ENCODE assay signal across 1 cellular context in the genomic region with DNA sequence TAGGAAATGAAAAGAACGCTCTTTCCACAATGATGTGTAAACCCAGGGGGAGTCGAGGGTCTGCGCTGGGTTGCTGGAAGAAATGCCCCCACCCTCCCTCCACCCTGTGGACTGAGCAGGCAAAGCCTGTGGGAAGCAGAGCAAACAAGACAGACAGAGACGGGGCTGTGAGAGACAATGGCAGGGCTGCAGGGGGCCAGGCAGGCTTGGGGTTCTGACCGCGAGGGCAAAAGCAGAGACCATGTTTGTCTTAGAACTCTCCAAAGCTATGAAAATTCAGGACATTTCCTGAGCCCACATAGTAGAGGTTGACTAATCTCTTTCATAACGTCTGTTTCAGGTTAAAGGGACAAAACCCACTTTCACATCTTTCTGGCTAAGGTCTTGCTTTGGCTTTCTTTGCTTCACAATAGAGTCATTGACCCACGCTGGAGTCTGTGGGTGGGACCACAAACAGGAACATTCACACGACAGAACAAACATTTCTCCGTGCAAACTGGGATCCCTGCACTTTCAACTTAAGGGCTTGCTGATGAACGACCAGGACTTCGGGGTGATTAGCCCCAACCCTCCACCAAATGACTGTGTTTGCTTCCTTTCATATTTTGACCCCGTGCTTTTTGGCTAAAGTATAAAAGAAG.
TF ChIP-seq lines count a peak whose summit lies in the region.

No MANE protein-coding gene starts in this region.

TF ChIP-seq in HepG2, 621 proteins besides CTCF, POLR2A, EP300 and RAD21 (continued from another document and continues in another):
- TF ChIP-seq, protein P1, sequence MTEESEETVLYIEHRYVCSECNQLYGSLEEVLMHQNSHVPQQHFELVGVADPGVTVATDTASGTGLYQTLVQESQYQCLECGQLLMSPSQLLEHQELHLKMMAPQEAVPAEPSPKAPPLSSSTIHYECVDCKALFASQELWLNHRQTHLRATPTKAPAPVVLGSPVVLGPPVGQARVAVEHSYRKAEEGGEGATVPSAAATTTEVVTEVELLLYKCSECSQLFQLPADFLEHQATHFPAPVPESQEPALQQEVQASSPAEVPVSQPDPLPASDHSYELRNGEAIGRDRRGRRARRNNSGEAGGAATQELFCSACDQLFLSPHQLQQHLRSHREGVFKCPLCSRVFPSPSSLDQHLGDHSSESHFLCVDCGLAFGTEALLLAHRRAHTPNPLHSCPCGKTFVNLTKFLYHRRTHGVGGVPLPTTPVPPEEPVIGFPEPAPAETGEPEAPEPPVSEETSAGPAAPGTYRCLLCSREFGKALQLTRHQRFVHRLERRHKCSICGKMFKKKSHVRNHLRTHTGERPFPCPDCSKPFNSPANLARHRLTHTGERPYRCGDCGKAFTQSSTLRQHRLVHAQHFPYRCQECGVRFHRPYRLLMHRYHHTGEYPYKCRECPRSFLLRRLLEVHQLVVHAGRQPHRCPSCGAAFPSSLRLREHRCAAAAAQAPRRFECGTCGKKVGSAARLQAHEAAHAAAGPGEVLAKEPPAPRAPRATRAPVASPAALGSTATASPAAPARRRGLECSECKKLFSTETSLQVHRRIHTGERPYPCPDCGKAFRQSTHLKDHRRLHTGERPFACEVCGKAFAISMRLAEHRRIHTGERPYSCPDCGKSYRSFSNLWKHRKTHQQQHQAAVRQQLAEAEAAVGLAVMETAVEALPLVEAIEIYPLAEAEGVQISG (CRISPR knock-in tag; IDR thresholded peaks at IDR 0.05) = 0 out of 2 replicates have a peak, but pooled peaks have one; percentile 27
- TF ChIP-seq SMAD1 (CRISPR knock-in tag; IDR thresholded peaks at IDR 0.05; ENCODE audit: borderline replicate concordance, low read depth) (no peak), ZNF878 (CRISPR knock-in tag; IDR thresholded peaks at IDR 0.05) (peak; percentile 48; the same call in 1 of the 2 replicates), NR2F6 (IDR thresholded peaks at IDR 0.05) (peak; percentile 79), NR2F6 (CRISPR knock-in tag; IDR thresholded peaks at IDR 0.05) (no peak), TEAD3 (CRISPR knock-in tag; optimal IDR thresholded peaks at IDR 0.05; ENCODE audit: borderline replicate concordance) (peak; percentile 51), MEIS2 (CRISPR knock-in tag; IDR thresholded peaks at IDR 0.05) (no peak), ZNF264 (CRISPR knock-in tag; IDR thresholded peaks at IDR 0.05) (0 out of 2 replicates have a peak, but pooled peaks have one; percentile 68), SIX1 (CRISPR knock-in tag; IDR thresholded peaks at IDR 0.05; ENCODE audit: borderline replicate concordance) (0 out of 2 replicates have a peak, but pooled peaks have one; percentile 11), HOXD1 (CRISPR knock-in tag; IDR thresholded peaks at IDR 0.05) (peak; percentile 77; the same call in 1 of the 2 replicates), ZMYM3 (CRISPR knock-in tag; IDR thresholded peaks at IDR 0.05) (peak; percentile 90), ESRRA (CRISPR knock-in tag; IDR thresholded peaks at IDR 0.05; ENCODE audit: low read depth) (peak; percentile 57; the same call in 1 of the 2 replicates), ZNF598 (CRISPR knock-in tag; IDR thresholded peaks at IDR 0.05; ENCODE audit: borderline replicate concordance) (0 out of 2 replicates have a peak, but pooled peaks have one; percentile 39), ARID2 (CRISPR knock-in tag; IDR thresholded peaks at IDR 0.05; ENCODE audit: borderline replicate concordance) (peak; percentile 77; the same call in 1 of the 2 replicates), MLLT10 (CRISPR knock-in tag; IDR thresholded peaks at IDR 0.05) (no peak), DPF2 (CRISPR knock-in tag; IDR thresholded peaks at IDR 0.05; ENCODE audit: borderline replicate concordance, low read depth) (peak; percentile 56), TCF7 (IDR thresholded peaks at IDR 0.05; ENCODE audit: low read depth) (peak; percentile 68; the same call in 1 of the 2 replicates), KLF11 (CRISPR knock-in tag; IDR thresholded peaks at IDR 0.05) (no peak), ZKSCAN8 (CRISPR knock-in tag; IDR thresholded peaks at IDR 0.05; ENCODE audit: borderline replicate concordance) (peak; percentile 75; the same call in 1 of the 2 replicates), CCDC6 (CRISPR knock-in tag; IDR thresholded peaks at IDR 0.05) (0 out of 2 replicates have a peak, but pooled peaks have one; percentile 32), FOXP1 (IDR thresholded peaks at IDR 0.05) (no peak), FOXP1 (CRISPR knock-in tag; IDR thresholded peaks at IDR 0.05) (peak; percentile 84; the same call in 1 of the 2 replicates), ZNF282 (IDR thresholded peaks at IDR 0.05; ENCODE audit: partially characterized antibody) (no peak), XBP1 (CRISPR knock-in tag; IDR thresholded peaks at IDR 0.05) (no peak), ARNT2 (CRISPR knock-in tag; IDR thresholded peaks at IDR 0.05; ENCODE audit: low read depth) (peak; percentile 50; the same call in 1 of the 2 replicates), KLF16 (CRISPR knock-in tag; IDR thresholded peaks at IDR 0.05) (peak in 1 of 2 experiments; percentile 44; a peak in 1 of 4 replicates), KDM3A (CRISPR knock-in tag; IDR thresholded peaks at IDR 0.05; ENCODE audit: low read depth) (peak; percentile 31; the same call in 1 of the 2 replicates), KMT2B (CRISPR knock-in tag; IDR thresholded peaks at IDR 0.05) (peak; percentile 28; the same call in 1 of the 2 replicates), TBP (CRISPR knock-in tag; IDR thresholded peaks at IDR 0.05) (no peak), RCOR2 (CRISPR knock-in tag; IDR thresholded peaks at IDR 0.05) (peak; percentile 72; the same call in 1 of the 2 replicates), FOSL2 (CRISPR knock-in tag; IDR thresholded peaks at IDR 0.05) (peak; percentile 72), KDM1A (CRISPR knock-in tag; IDR thresholded peaks at IDR 0.05) (no peak), ZNF589 (CRISPR knock-in tag; conservative IDR thresholded peaks at IDR 0.05) (0 out of 2 replicates have a peak, but pooled peaks have one; percentile 22), MED13 (CRISPR knock-in tag; IDR thresholded peaks at IDR 0.05) (peak; percentile 78; the same call in 1 of the 2 replicates), ZNF501 (CRISPR knock-in tag; IDR thresholded peaks at IDR 0.05) (peak; percentile 64), ZNF256 (CRISPR knock-in tag; conservative IDR thresholded peaks at IDR 0.05) (no peak), ZFP36L1 (CRISPR knock-in tag; IDR thresholded peaks at IDR 0.05) (no peak), RARA (CRISPR knock-in tag; IDR thresholded peaks at IDR 0.05) (peak; percentile 82), PHF8 (CRISPR knock-in tag; IDR thresholded peaks at IDR 0.05) (no peak), TBX2 (CRISPR knock-in tag; IDR thresholded peaks at IDR 0.05; ENCODE audit: borderline replicate concordance) (peak; percentile 97), ZSCAN25 (CRISPR knock-in tag; IDR thresholded peaks at IDR 0.05) (peak; percentile 54), PITX1 (CRISPR knock-in tag; IDR thresholded peaks at IDR 0.05) (peak; percentile 72; the same call in 1 of the 2 replicates), HDAC2 (CRISPR knock-in tag; IDR thresholded peaks at IDR 0.05) (peak; percentile 84; the same call in 1 of the 2 replicates), KLF9 (CRISPR knock-in tag; IDR thresholded peaks at IDR 0.05; ENCODE audit: low read depth) (no peak), SOX5 (CRISPR knock-in tag; IDR thresholded peaks at IDR 0.05; ENCODE audit: borderline replicate concordance) (peak; percentile 94)
- TF ChIP-seq, protein P2, sequence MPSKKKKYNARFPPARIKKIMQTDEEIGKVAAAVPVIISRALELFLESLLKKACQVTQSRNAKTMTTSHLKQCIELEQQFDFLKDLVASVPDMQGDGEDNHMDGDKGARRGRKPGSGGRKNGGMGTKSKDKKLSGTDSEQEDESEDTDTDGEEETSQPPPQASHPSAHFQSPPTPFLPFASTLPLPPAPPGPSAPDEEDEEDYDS (CRISPR knock-in tag; IDR thresholded peaks at IDR 0.05) = peak; percentile 55
- TF ChIP-seq, protein P3, sequence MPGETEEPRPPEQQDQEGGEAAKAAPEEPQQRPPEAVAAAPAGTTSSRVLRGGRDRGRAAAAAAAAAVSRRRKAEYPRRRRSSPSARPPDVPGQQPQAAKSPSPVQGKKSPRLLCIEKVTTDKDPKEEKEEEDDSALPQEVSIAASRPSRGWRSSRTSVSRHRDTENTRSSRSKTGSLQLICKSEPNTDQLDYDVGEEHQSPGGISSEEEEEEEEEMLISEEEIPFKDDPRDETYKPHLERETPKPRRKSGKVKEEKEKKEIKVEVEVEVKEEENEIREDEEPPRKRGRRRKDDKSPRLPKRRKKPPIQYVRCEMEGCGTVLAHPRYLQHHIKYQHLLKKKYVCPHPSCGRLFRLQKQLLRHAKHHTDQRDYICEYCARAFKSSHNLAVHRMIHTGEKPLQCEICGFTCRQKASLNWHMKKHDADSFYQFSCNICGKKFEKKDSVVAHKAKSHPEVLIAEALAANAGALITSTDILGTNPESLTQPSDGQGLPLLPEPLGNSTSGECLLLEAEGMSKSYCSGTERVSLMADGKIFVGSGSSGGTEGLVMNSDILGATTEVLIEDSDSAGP (CRISPR knock-in tag; IDR thresholded peaks at IDR 0.05; ENCODE audit: borderline replicate concordance) = peak; percentile 95
- TF ChIP-seq, protein P4, sequence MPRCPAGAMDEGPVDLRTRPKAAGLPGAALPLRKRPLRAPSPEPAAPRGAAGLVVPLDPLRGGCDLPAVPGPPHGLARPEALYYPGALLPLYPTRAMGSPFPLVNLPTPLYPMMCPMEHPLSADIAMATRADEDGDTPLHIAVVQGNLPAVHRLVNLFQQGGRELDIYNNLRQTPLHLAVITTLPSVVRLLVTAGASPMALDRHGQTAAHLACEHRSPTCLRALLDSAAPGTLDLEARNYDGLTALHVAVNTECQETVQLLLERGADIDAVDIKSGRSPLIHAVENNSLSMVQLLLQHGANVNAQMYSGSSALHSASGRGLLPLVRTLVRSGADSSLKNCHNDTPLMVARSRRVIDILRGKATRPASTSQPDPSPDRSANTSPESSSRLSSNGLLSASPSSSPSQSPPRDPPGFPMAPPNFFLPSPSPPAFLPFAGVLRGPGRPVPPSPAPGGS (CRISPR knock-in tag; IDR thresholded peaks at IDR 0.05) = peak; percentile 16; the same call in 1 of the 2 replicates
- TF ChIP-seq, protein P5, sequence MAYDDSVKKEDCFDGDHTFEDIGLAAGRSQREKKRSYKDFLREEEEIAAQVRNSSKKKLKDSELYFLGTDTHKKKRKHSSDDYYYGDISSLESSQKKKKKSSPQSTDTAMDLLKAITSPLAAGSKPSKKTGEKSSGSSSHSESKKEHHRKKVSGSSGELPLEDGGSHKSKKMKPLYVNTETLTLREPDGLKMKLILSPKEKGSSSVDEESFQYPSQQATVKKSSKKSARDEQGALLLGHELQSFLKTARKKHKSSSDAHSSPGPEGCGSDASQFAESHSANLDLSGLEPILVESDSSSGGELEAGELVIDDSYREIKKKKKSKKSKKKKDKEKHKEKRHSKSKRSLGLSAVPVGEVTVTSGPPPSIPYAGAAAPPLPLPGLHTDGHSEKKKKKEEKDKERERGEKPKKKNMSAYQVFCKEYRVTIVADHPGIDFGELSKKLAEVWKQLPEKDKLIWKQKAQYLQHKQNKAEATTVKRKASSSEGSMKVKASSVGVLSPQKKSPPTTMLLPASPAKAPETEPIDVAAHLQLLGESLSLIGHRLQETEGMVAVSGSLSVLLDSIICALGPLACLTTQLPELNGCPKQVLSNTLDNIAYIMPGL (CRISPR knock-in tag; IDR thresholded peaks at IDR 0.05; ENCODE audit: borderline replicate concordance in 1 of 2, low read depth in 1 of 2) = peak in 1 of 2 experiments; percentile 44; a peak in 1 of 4 replicates
- TF ChIP-seq, protein P6, sequence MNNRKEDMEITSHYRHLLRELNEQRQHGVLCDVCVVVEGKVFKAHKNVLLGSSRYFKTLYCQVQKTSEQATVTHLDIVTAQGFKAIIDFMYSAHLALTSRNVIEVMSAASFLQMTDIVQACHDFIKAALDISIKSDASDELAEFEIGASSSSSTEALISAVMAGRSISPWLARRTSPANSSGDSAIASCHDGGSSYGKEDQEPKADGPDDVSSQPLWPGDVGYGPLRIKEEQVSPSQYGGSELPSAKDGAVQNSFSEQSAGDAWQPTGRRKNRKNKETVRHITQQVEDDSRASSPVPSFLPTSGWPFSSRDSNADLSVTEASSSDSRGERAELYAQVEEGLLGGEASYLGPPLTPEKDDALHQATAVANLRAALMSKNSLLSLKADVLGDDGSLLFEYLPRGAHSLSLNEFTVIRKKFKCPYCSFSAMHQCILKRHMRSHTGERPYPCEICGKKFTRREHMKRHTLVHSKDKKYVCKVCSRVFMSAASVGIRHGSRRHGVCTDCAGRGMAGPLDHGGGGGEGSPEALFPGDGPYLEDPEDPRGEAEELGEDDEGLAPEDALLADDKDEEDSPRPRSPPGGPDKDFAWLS (CRISPR knock-in tag; IDR thresholded peaks at IDR 0.05; ENCODE audit: borderline replicate concordance) = peak; percentile 62; the same call in 1 of the 2 replicates
- TF ChIP-seq, protein P7, sequence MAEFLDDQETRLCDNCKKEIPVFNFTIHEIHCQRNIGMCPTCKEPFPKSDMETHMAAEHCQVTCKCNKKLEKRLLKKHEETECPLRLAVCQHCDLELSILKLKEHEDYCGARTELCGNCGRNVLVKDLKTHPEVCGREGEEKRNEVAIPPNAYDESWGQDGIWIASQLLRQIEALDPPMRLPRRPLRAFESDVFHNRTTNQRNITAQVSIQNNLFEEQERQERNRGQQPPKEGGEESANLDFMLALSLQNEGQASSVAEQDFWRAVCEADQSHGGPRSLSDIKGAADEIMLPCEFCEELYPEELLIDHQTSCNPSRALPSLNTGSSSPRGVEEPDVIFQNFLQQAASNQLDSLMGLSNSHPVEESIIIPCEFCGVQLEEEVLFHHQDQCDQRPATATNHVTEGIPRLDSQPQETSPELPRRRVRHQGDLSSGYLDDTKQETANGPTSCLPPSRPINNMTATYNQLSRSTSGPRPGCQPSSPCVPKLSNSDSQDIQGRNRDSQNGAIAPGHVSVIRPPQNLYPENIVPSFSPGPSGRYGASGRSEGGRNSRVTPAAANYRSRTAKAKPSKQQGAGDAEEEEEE (CRISPR knock-in tag; IDR thresholded peaks at IDR 0.05; ENCODE audit: borderline replicate concordance) = no peak
- TF ChIP-seq, protein P8, sequence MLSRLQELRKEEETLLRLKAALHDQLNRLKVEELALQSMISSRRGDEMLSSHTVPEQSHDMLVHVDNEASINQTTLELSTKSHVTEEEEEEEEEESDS (CRISPR knock-in tag; IDR thresholded peaks at IDR 0.05; ENCODE audit: borderline replicate concordance) = peak; percentile 65; the same call in 1 of the 2 replicates
- TF ChIP-seq, protein P9, sequence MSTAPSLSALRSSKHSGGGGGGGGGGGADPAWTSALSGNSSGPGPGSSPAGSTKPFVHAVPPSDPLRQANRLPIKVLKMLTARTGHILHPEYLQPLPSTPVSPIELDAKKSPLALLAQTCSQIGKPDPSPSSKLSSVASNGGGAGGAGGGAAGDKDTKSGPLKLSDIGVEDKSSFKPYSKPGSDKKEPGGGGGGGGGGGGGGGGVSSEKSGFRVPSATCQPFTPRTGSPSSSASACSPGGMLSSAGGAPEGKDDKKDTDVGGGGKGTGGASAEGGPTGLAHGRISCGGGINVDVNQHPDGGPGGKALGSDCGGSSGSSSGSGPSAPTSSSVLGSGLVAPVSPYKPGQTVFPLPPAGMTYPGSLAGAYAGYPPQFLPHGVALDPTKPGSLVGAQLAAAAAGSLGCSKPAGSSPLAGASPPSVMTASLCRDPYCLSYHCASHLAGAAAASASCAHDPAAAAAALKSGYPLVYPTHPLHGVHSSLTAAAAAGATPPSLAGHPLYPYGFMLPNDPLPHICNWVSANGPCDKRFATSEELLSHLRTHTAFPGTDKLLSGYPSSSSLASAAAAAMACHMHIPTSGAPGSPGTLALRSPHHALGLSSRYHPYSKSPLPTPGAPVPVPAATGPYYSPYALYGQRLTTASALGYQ (CRISPR knock-in tag; IDR thresholded peaks at IDR 0.05) = peak; percentile 89; the same call in 1 of the 2 replicates
- TF ChIP-seq, protein P10, sequence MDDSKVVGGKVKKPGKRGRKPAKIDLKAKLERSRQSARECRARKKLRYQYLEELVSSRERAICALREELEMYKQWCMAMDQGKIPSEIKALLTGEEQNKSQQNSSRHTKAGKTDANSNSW (CRISPR knock-in tag; IDR thresholded peaks at IDR 0.05; ENCODE audit: borderline replicate concordance) = no peak
